In genomic region chr16:80915079-80915450, GRCh38 we compare ENCODE assay signal across 32 cellular contexts.
"Had no signal": no experiment of that assay in that cellular context is flagged by ENCODE, and none has a peak within 500 bp of the region (broad histone marks: within the 10 kb centered on the region; RNA-seq: fewer than 3 reads in every experiment).

No MANE protein-coding gene starts in this region.

- H3K36me3 ChIP-seq: ascending aorta had no signal

- H3K36me3 Mint-ChIP-seq: activated CD4-positive, alpha-beta memory T cell treated with anti-CD3 and anti-CD28 coated beads for 36 hours; activated naive CD4-positive, alpha-beta T cell treated with anti-CD3 and anti-CD28 coated beads, Interleukin-2, amount 10 ng/mL, durations not matched to agents 7 days and 5 days; activated naive CD8-positive, alpha-beta T cell; activated naive CD8-positive, alpha-beta T cell treated with anti-CD3 and anti-CD28 coated beads, Interleukin-2, amount 10 ng/mL, durations not matched to agents 7 days and 5 days; brain had no signal

- H3K27ac Mint-ChIP-seq: activated B cell treated with CpG ODN at 0.5 μM for 24 hours; activated CD4-positive, alpha-beta memory T cell treated with anti-CD3 and anti-CD28 coated beads for 36 hours; activated CD4-positive, alpha-beta T cell treated with anti-CD3 and anti-CD28 coated beads, Interleukin-2, amount 10 ng/mL, durations not matched to agents 24 days and 14 days; activated CD8-positive, alpha-beta T cell treated with anti-CD3 and anti-CD28 coated beads for 36 hours; activated naive CD4-positive, alpha-beta T cell treated with anti-CD3 and anti-CD28 coated beads, Interleukin-2, amount 10 ng/mL, durations not matched to agents 7 days and 5 days; activated naive CD4-positive, alpha-beta T cell treated with anti-CD3 and anti-CD28 coated beads, Interleukin-2, amount 50 U/mL, for 24 hours; activated naive CD8-positive, alpha-beta T cell; activated naive CD8-positive, alpha-beta T cell treated with anti-CD3 and anti-CD28 coated beads, Interleukin-2, amount 10 ng/mL, durations not matched to agents 7 days and 5 days; activated naive CD8-positive, alpha-beta T cell treated with anti-CD3 and anti-CD28 coated beads, Interleukin-2, amount 50 U/mL, for 24 hours; activated T-cell treated with anti-CD3 and anti-CD28 coated beads, Interleukin-2, amount 50 U/mL, for 72 hours; activated T-helper 1 cell treated with anti-CD3 and anti-CD28 coated beads, Interleukin-12 subunit alpha, Interleukin-12 subunit beta, Interleukin-2, Interleukin-4 antibody, amounts not matched to agents 30 ng/mL and 10 ng/mL and 1 ng/mL, durations not matched to agents 14 hours and 24 hours and 36 hours; activated T-helper 17 cell treated with anti-CD3 and anti-CD28 coated beads, Interleukin-2, amount 50 U/mL, for 72 hours; brain; T-helper 17 cell had no signal

- H3K4me1 Mint-ChIP-seq: activated B cell treated with CpG ODN at 0.5 μM for 24 hours; activated naive CD4-positive, alpha-beta T cell treated with anti-CD3 and anti-CD28 coated beads, Interleukin-2, amount 10 ng/mL, durations not matched to agents 7 days and 5 days; activated naive CD4-positive, alpha-beta T cell treated with anti-CD3 and anti-CD28 coated beads, Interleukin-2, amount 50 U/mL, for 24 hours; activated naive CD8-positive, alpha-beta T cell treated with anti-CD3 and anti-CD28 coated beads, Interleukin-2, amount 10 ng/mL, durations not matched to agents 7 days and 5 days; activated naive CD8-positive, alpha-beta T cell treated with anti-CD3 and anti-CD28 coated beads, Interleukin-2, amount 50 U/mL, for 24 hours; brain; T-helper 17 cell had no signal

- H3K9me3 Mint-ChIP-seq: activated CD8-positive, alpha-beta T cell treated with anti-CD3 and anti-CD28 coated beads for 36 hours; activated naive CD8-positive, alpha-beta T cell treated with anti-CD3 and anti-CD28 coated beads, Interleukin-2, amount 10 ng/mL, durations not matched to agents 7 days and 5 days; activated naive CD8-positive, alpha-beta T cell treated with anti-CD3 and anti-CD28 coated beads, Interleukin-2, amount 50 U/mL, for 24 hours; activated T-helper 17 cell treated with anti-CD3 and anti-CD28 coated beads, Interleukin-2, amount 50 U/mL, for 72 hours had no signal

- H3K9me3 ChIP-seq: ascending aorta had no signal

- H3K27ac ChIP-seq: ascending aorta, VCaP had no signal

- H3K4me1 ChIP-seq: ascending aorta had no signal

- H3K4me3 ChIP-seq: ascending aorta had no signal

- DNase-seq: activated B cell treated with CpG ODN at 0.5 μM for 24 hours; activated CD4-positive, alpha-beta memory T cell treated with anti-CD3 and anti-CD28 coated beads for 36 hours; activated CD4-positive, alpha-beta T cell treated with anti-CD3 and anti-CD28 coated beads for 4 hours; activated CD4-positive, alpha-beta T cell treated with anti-CD3 and anti-CD28 coated beads, Interleukin-2, amount 10 ng/mL, durations not matched to agents 24 days and 14 days; activated CD4-positive, alpha-beta T cell treated with anti-CD3 and anti-CD28 coated beads, Interleukin-2, amount 50 U/mL, for 1 hour; activated CD4-positive, alpha-beta T cell treated with anti-CD3 and anti-CD28 coated beads, Interleukin-2, amount 50 U/mL, for 4 hours; activated CD4-positive, CD25-positive, alpha-beta regulatory T cell treated with anti-CD3 and anti-CD28 coated beads, Interleukin-2, amount 50 U/mL, for 72 hours; activated CD8-positive, alpha-beta memory T cell treated with anti-CD3 and anti-CD28 coated beads, Interleukin-2, amount 50 U/mL, for 4 hours; activated CD8-positive, alpha-beta T cell treated with anti-CD3 and anti-CD28 coated beads for 36 hours; activated effector memory CD4-positive, alpha-beta T cell treated with Interleukin-2 at 50 U/mL for 16 hours; activated gamma-delta T cell; activated naive CD4-positive, alpha-beta T cell treated with anti-CD3 and anti-CD28 coated beads, Interleukin-2, amount 10 ng/mL, durations not matched to agents 7 days and 5 days; activated naive CD4-positive, alpha-beta T cell treated with Interleukin-2 at 50 U/mL for 16 hours; activated naive CD8-positive, alpha-beta T cell treated with anti-CD3 and anti-CD28 coated beads, Interleukin-2, amount 10 ng/mL, durations not matched to agents 7 days and 5 days; activated naive CD8-positive, alpha-beta T cell treated with anti-CD3 and anti-CD28 coated beads, Interleukin-2, amount 50 U/mL, for 24 hours; activated T-cell treated with anti-CD3 and anti-CD28 coated beads for 4 hours; activated T-cell treated with anti-CD3 and anti-CD28 coated beads, Interleukin-2, amount 50 U/mL, for 1 hour; activated T-cell treated with anti-CD3 and anti-CD28 coated beads, Interleukin-2, amount 50 U/mL, for 4 hours; activated T-cell treated with anti-CD3 and anti-CD28 coated beads, Interleukin-2, amount 50 U/mL, for 72 hours; amygdala; anterior cingulate cortex; central memory CD4-positive, alpha-beta T cell; T-helper 17 cell; T-helper 9 cell had no signal

- H3K27me3 Mint-ChIP-seq: brain had no signal

- H3K4me3 Mint-ChIP-seq: activated B cell treated with CpG ODN at 0.5 μM for 24 hours; activated CD4-positive, alpha-beta memory T cell treated with anti-CD3 and anti-CD28 coated beads for 36 hours; activated CD4-positive, alpha-beta T cell treated with anti-CD3 and anti-CD28 coated beads, Interleukin-2, amount 10 ng/mL, durations not matched to agents 24 days and 14 days; activated CD8-positive, alpha-beta T cell treated with anti-CD3 and anti-CD28 coated beads for 36 hours; activated naive CD4-positive, alpha-beta T cell treated with anti-CD3 and anti-CD28 coated beads, Interleukin-2, amount 10 ng/mL, durations not matched to agents 7 days and 5 days; activated naive CD4-positive, alpha-beta T cell treated with anti-CD3 and anti-CD28 coated beads, Interleukin-2, amount 50 U/mL, for 24 hours; activated naive CD8-positive, alpha-beta T cell; activated naive CD8-positive, alpha-beta T cell treated with anti-CD3 and anti-CD28 coated beads, Interleukin-2, amount 10 ng/mL, durations not matched to agents 7 days and 5 days; activated naive CD8-positive, alpha-beta T cell treated with anti-CD3 and anti-CD28 coated beads, Interleukin-2, amount 50 U/mL, for 24 hours; activated T-cell treated with anti-CD3 and anti-CD28 coated beads, Interleukin-2, amount 50 U/mL, for 4 hours; activated T-cell treated with anti-CD3 and anti-CD28 coated beads, Interleukin-2, amount 50 U/mL, for 72 hours; activated T-helper 1 cell treated with anti-CD3 and anti-CD28 coated beads, Interleukin-12 subunit alpha, Interleukin-12 subunit beta, Interleukin-2, Interleukin-4 antibody, amounts not matched to agents 30 ng/mL and 10 ng/mL and 1 ng/mL, durations not matched to agents 14 hours and 24 hours and 36 hours; activated T-helper 17 cell treated with anti-CD3 and anti-CD28 coated beads, Interleukin-2, amount 50 U/mL, for 72 hours; brain; T-helper 17 cell had no signal

- FAIRE-seq: TTC549 had no signal

- ATAC-seq: activated CD8-positive, alpha-beta T cell treated with anti-CD3 and anti-CD28 coated beads for 36 hours; activated naive CD8-positive, alpha-beta T cell treated with anti-CD3 and anti-CD28 coated beads, Interleukin-2, amount 50 U/mL, for 24 hours; activated T-cell treated with anti-CD3 and anti-CD28 coated beads, Interleukin-2, amount 50 U/mL, for 4 hours; activated T-cell treated with anti-CD3 and anti-CD28 coated beads, Interleukin-2, amount 50 U/mL, for 72 hours; activated T-helper 17 cell treated with anti-CD3 and anti-CD28 coated beads, Interleukin-2, amount 50 U/mL, for 72 hours; T-helper 17 cell had no signal

- H3K27me3 ChIP-seq: ascending aorta had no signal
